In genomic region chr20:46021361-46022359, GRCh38 we compare ENCODE assay signal across 8 cellular contexts. TPM values are rescaled to one million over a fixed set of nuclear protein-coding genes. Genes with fewer than 3 reads are reported as not detected.
DNase-seq lines count a peak whose midpoint lies in the region; ATAC-seq and TF ChIP-seq lines count a peak whose summit lies in the region.

No MANE protein-coding gene starts in this region.

- no peaks in the 10 kb centered on the region for H3K36me3 ChIP-seq in CD4-positive, CD25-positive, alpha-beta regulatory T cell (ENCODE audit: control insufficient read depth, insufficient read depth, low read length)
- H3K36me3 ChIP-seq in psoas muscle (ENCODE audit: insufficient read depth in 1 of 2, low read depth in 1 of 2), result no peaks in the 10 kb centered on the region

- no peaks in the 10 kb centered on the region for H3K9me3 ChIP-seq in CD4-positive, CD25-positive, alpha-beta regulatory T cell (ENCODE audit: control insufficient read depth in 2 of 2, low read length in 2 of 2)
- H3K9me3 ChIP-seq in psoas muscle, result no peaks in the 10 kb centered on the region

- peak in 2 of 3 donors; percentile 40 to 54 for DNase-seq in CD4-positive, CD25-positive, alpha-beta regulatory T cell
- DNase-seq in NCI-H82 treated with DMSO at 0.1 percent for 48 hours (lab: John Stamatoyannopoulos, UW; ENCODE audit: unreplicated experiment), result peak; percentile 79
- DNase-seq in activated T-helper 1 cell treated with Interleukin-2 at 50 U/mL for 16 hours (ENCODE audit: low read depth), result peak; percentile 19
- no peak for DNase-seq in foreskin keratinocyte
- DNase-seq in psoas muscle, result peak in 1 of 2 donors; percentile 67
- DNase-seq in inferior parietal cortex (ENCODE audit: extremely low spot score), result no peak

- peaks cover 48% of the 10 kb centered on the region for H3K27me3 Mint-ChIP-seq in CD4-positive, CD25-positive, alpha-beta regulatory T cell

- intact Hi-C loops in psoas muscle (cut with DNase I), result loop anchor here (2.0 to 10.0 kb wide), 5 partner anchors 65 to 326 kb away; partner anchors contain the start of gene NCOA5 (in 1 of the 2)

- H3K9me3 Mint-ChIP-seq in CD4-positive, CD25-positive, alpha-beta regulatory T cell, result peaks cover 0 to 4% (median 0%) of the 10 kb centered on the region in 7 donors

- H3K36me3 Mint-ChIP-seq in CD4-positive, CD25-positive, alpha-beta regulatory T cell, result peaks cover 4% of the 10 kb centered on the region

- H3K4me1 ChIP-seq in CD4-positive, CD25-positive, alpha-beta regulatory T cell (ENCODE audit: control insufficient read depth, insufficient read depth, low read length, poor library complexity, severe bottlenecking), result peaks cover 21% of the 10 kb centered on the region
- H3K4me1 ChIP-seq in foreskin keratinocyte (no peaks in the 10 kb centered on the region), psoas muscle (no peaks in the 10 kb centered on the region)

- no peak overlapping the region for H3K4me3 ChIP-seq in CD4-positive, CD25-positive, alpha-beta regulatory T cell (ENCODE audit: low read depth, low read length)
- H3K4me3 ChIP-seq in psoas muscle, result peak overlapping the region; percentile 60

- H3K27me3 ChIP-seq in CD4-positive, CD25-positive, alpha-beta regulatory T cell (ENCODE audit: control insufficient read depth, insufficient read depth, low read length), result peaks cover 20% of the 10 kb centered on the region
- H3K27me3 ChIP-seq in foreskin keratinocyte, result peaks cover 45% of the 10 kb centered on the region
- H3K27me3 ChIP-seq in psoas muscle (ENCODE audit: insufficient read depth in 3 of 3, low read length in 2 of 3), result peaks cover 0 to 82% (median 27%) of the 10 kb centered on the region in 3 donors

- ATAC-seq in CD4-positive, CD25-positive, alpha-beta regulatory T cell (ENCODE audit: low read depth in 2 of 2), result peak; percentile 18 to 22
- peak; percentile 56 for ATAC-seq in HG03354 (IDR thresholded peaks at IDR 0.05; ENCODE audit: poor library complexity, severe bottlenecking, unreplicated experiment)
- peak; percentile 56 for ATAC-seq in foreskin keratinocyte
- peak; percentile 25 to 72 (median 42) for ATAC-seq in psoas muscle
- ATAC-seq in HG03469 (IDR thresholded peaks at IDR 0.05; ENCODE audit: unreplicated experiment), result no peak

- peak overlapping the region in 2 of 3 donors; percentile 69 to 72 for H3K27ac Mint-ChIP-seq in CD4-positive, CD25-positive, alpha-beta regulatory T cell

- H3K4me1 Mint-ChIP-seq in CD4-positive, CD25-positive, alpha-beta regulatory T cell, result peaks cover 9 to 27% (median 15%) of the 10 kb centered on the region in 4 donors

- H3K4me3 Mint-ChIP-seq in CD4-positive, CD25-positive, alpha-beta regulatory T cell, result peak overlapping the region; percentile 75 to 85 (median 78)

- TF ChIP-seq CTCF in foreskin keratinocyte (conservative IDR thresholded peaks at IDR 0.05), result no peak
- no peak for TF ChIP-seq CTCF in psoas muscle (IDR thresholded peaks at IDR 0.05)

- H3K27ac ChIP-seq in CD4-positive, CD25-positive, alpha-beta regulatory T cell (ENCODE audit: insufficient read depth, low read length, poor library complexity, severe bottlenecking), result no peak overlapping the region
- H3K27ac ChIP-seq in foreskin keratinocyte (no peak overlapping the region), psoas muscle (no peak overlapping the region)

- 7 to 8% (median 8%) methylated on average over 56 to 71 of the region's 71 CpGs for WGBS in psoas muscle, 3 donors

RNA-seq across cellular contexts. Expression of gene SLC12A5, which starts 7.4 kb away (rescaled TPM):
- total RNA-seq in CD4-positive, CD25-positive, alpha-beta regulatory T cell, result not detected
- not detected for polyA plus RNA-seq in CD4-positive, CD25-positive, alpha-beta regulatory T cell
- total RNA-seq in foreskin keratinocyte, result 1.7 and 3.2 TPM in 2 replicates
- polyA plus RNA-seq in foreskin keratinocyte, result 3.6 and 5.9 TPM in 2 replicates
- total RNA-seq in psoas muscle, result not detected
- polyA plus RNA-seq in psoas muscle, result under 1 TPM in 1 of 3 donors, not detected in 2; 0.29 TPM

RNA-seq across cellular contexts. Expression of gene MMP9, which starts 13.0 kb away (rescaled TPM):
- total RNA-seq in CD4-positive, CD25-positive, alpha-beta regulatory T cell, result 4.9 TPM
- not detected for polyA plus RNA-seq in CD4-positive, CD25-positive, alpha-beta regulatory T cell
- total RNA-seq in foreskin keratinocyte, result 40.5 and 266 TPM in 2 replicates
- polyA plus RNA-seq in foreskin keratinocyte, result 44.4 and 338 TPM in 2 replicates
- 1 to 10 TPM in 1 of 4 donors, under 1 TPM in 3; 0.30 to 1.2 (median 0.53) TPM for total RNA-seq in psoas muscle
- under 1 TPM; 0.07 to 0.20 (median 0.19) TPM for polyA plus RNA-seq in psoas muscle

RNA-seq across cellular contexts. Expression of gene ZNF335, which starts 49.7 kb away (rescaled TPM):
- total RNA-seq in CD4-positive, CD25-positive, alpha-beta regulatory T cell, result 137 TPM
- polyA plus RNA-seq in CD4-positive, CD25-positive, alpha-beta regulatory T cell, result 10 to 100 TPM in 3 of 4 donors, 1 to 10 TPM in 1; 8.2 to 15.1 (median 12.0) TPM
- total RNA-seq in foreskin keratinocyte (14.2 and 15.7 TPM in 2 replicates), psoas muscle (10 to 100 TPM; 10.2 to 11.5 (median 10.9) TPM)
- polyA plus RNA-seq in foreskin keratinocyte (8.3 and 8.6 TPM in 2 replicates), psoas muscle (1 to 10 TPM; 6.9 to 9.0 (median 7.2) TPM)

Comparison
In these comparisons a context has a peak if more than half of its experiments do, and no peak if none do; other contexts are left out.
1. DNase-seq: peak in CD4-positive, CD25-positive, alpha-beta regulatory T cell (2 of 3), NCI-H82 treated with DMSO at 0.1 percent for 48 hours (single experiment) and activated T-helper 1 cell treated with Interleukin-2 at 50 U/mL for 16 hours (single experiment); none in foreskin keratinocyte (0 of 2) and inferior parietal cortex (single experiment).